In genomic region chr11:122677256-122677655, GRCh38 we compare ENCODE assay signal across 23 cellular contexts. TPM values are rescaled to one million over a fixed set of nuclear protein-coding genes. Genes with fewer than 3 reads are reported as not detected.
DNase-seq lines count a peak whose midpoint lies in the region; ATAC-seq and TF ChIP-seq lines count a peak whose summit lies in the region.
"Had no signal": no experiment of that assay in that cellular context is flagged by ENCODE, and none has a peak within 500 bp of the region (broad histone marks: within the 10 kb centered on the region; RNA-seq: fewer than 3 reads in every experiment).

No MANE protein-coding gene starts in this region.

- DNase-seq in CD4-positive, CD25-positive, alpha-beta regulatory T cell: no peak
- DNase-seq in CD8-positive, alpha-beta memory T cell: no peak
- no peak for DNase-seq in PC-3
- no peak for DNase-seq in neural progenitor cell (ENCODE audit: low spot score)
- DNase-seq in OCI-M1 (lab: John Stamatoyannopoulos, UW): no peak
- no peak for DNase-seq in activated CD4-positive, CD25-positive, alpha-beta regulatory T cell (lab: John Stamatoyannopoulos, UW)
- DNase-seq: ACHN, C1 segment of cervical spinal cord, COR-L47, DMS 273 treated with DMSO at 0.1 percent for 48 hours, DMS79 treated with DMSO at 0.1 percent for 48 hours, IMR-90, NCI-H1105, NCI-H2081, NCI-H2171, NCI-H345, NCI-H524, NCI-H82, Right ventricle myocardium superior had no signal

- H3K27ac ChIP-seq in CD4-positive, CD25-positive, alpha-beta regulatory T cell (ENCODE audit: insufficient read depth, low read length, poor library complexity, severe bottlenecking): no peak overlapping the region
- H3K27ac ChIP-seq in CD8-positive, alpha-beta memory T cell (ENCODE audit: low read depth, low read length): no peak overlapping the region
- peak overlapping the region; percentile 26; the same call in 1 of the 2 replicates for H3K27ac ChIP-seq in PC-3 (ENCODE audit: low read length)
- H3K27ac ChIP-seq in neural progenitor cell: no peak overlapping the region
- H3K27ac ChIP-seq: KMS-11 had no signal

- H3F3A ChIP-seq in PC-3 (ENCODE audit: low read length, unreplicated experiment) (no peaks in the 10 kb centered on the region), neural progenitor cell (ENCODE audit: low read depth) (no peaks in the 10 kb centered on the region)

- no peaks in the 10 kb centered on the region for H3K9me3 ChIP-seq in CD4-positive, CD25-positive, alpha-beta regulatory T cell (ENCODE audit: control insufficient read depth in 2 of 2, low read length in 2 of 2)
- H3K9me3 ChIP-seq in CD8-positive, alpha-beta memory T cell (ENCODE audit: low read length): no peaks in the 10 kb centered on the region
- H3K9me3 ChIP-seq in PC-3 (ENCODE audit: low read length) (no peaks in the 10 kb centered on the region), neural progenitor cell (ENCODE audit: low read depth) (no peaks in the 10 kb centered on the region)
- H3K9me3 ChIP-seq: HAP-1 had no signal

- TF ChIP-seq CTCF in PC-3 (conservative IDR thresholded peaks at IDR 0.05; ENCODE audit: low read depth, low read length): no peak
- no peak for TF ChIP-seq CTCF in neural progenitor cell (IDR thresholded peaks at IDR 0.05)

- no peak overlapping the region for H3K4me3 ChIP-seq in CD4-positive, CD25-positive, alpha-beta regulatory T cell (ENCODE audit: low read depth, low read length)
- H3K4me3 ChIP-seq in CD8-positive, alpha-beta memory T cell (ENCODE audit: low read length): no peak overlapping the region
- no peak overlapping the region for H3K4me3 ChIP-seq in PC-3 (ENCODE audit: low read length)
- no peak overlapping the region for H3K4me3 ChIP-seq in neural progenitor cell
- H3K4me3 ChIP-seq: GM23338, HAP-1 had no signal

- intact Hi-C loops in PC-3 (cut with micrococcal nuclease): loop anchor here (2.0 kb wide), 1 partner anchor 20 kb away; no protein-coding TSS in a partner anchor

- peak overlapping the region in 1 of 4 donors; percentile 15 for H3K4me3 Mint-ChIP-seq in CD4-positive, CD25-positive, alpha-beta regulatory T cell
- no peak overlapping the region for H3K4me3 Mint-ChIP-seq in CD8-positive, alpha-beta memory T cell
- H3K4me3 Mint-ChIP-seq in neural progenitor cell: no peak overlapping the region
- H3K4me3 Mint-ChIP-seq: GM23338 had no signal

- ATAC-seq in CD4-positive, CD25-positive, alpha-beta regulatory T cell (ENCODE audit: low read depth in 2 of 2): no peak
- ATAC-seq in PC-3 (no peak), HG03378 (IDR thresholded peaks at IDR 0.05; ENCODE audit: unreplicated experiment) (no peak)
- ATAC-seq: GM23338 had no signal

- H3K79me2 ChIP-seq in PC-3 (ENCODE audit: low read length) (peaks cover 79% of the 10 kb centered on the region), neural progenitor cell (ENCODE audit: low read depth) (no peaks in the 10 kb centered on the region)

- peak overlapping the region; percentile 1 to 69 (median 29) for H3K27ac Mint-ChIP-seq in CD4-positive, CD25-positive, alpha-beta regulatory T cell
- peak overlapping the region in 5 of 8 donors; percentile 25 to 92 (median 73) for H3K27ac Mint-ChIP-seq in CD8-positive, alpha-beta memory T cell
- H3K27ac Mint-ChIP-seq in neural progenitor cell: peak overlapping the region; percentile 50
- H3K27ac Mint-ChIP-seq: GM23338 had no signal

- no peak overlapping the region for H2AFZ ChIP-seq in PC-3 (ENCODE audit: low read length)
- H2AFZ ChIP-seq in neural progenitor cell (replicated peaks): no peak overlapping the region
- H2AFZ ChIP-seq: GM23338 had no signal

- no peaks in the 10 kb centered on the region for H3K36me3 ChIP-seq in CD4-positive, CD25-positive, alpha-beta regulatory T cell (ENCODE audit: control insufficient read depth, insufficient read depth, low read length)
- no peaks in the 10 kb centered on the region for H3K36me3 ChIP-seq in CD8-positive, alpha-beta memory T cell (ENCODE audit: insufficient read depth, low read length)
- no peaks in the 10 kb centered on the region for H3K36me3 ChIP-seq in PC-3 (ENCODE audit: low read depth, low read length)
- H3K36me3 ChIP-seq in neural progenitor cell: no peaks in the 10 kb centered on the region
- H3K36me3 ChIP-seq: HAP-1 had no signal

- no peaks in the 10 kb centered on the region for H3K27me3 Mint-ChIP-seq in CD4-positive, CD25-positive, alpha-beta regulatory T cell
- H3K27me3 Mint-ChIP-seq in CD8-positive, alpha-beta memory T cell: no peaks in the 10 kb centered on the region
- peaks cover 2% of the 10 kb centered on the region for H3K27me3 Mint-ChIP-seq in neural progenitor cell (ENCODE audit: insufficient read depth, low read depth)

- POLR2A ChIA-PET in CD8-positive, alpha-beta memory T cell (lab: Charles Lee): no interaction called here
- POLR2A ChIA-PET in PC-3 (lab: Charles Lee; ENCODE audit: unreplicated experiment): no interaction called here

- CTCF ChIA-PET in CD8-positive, alpha-beta memory T cell (lab: Charles Lee): interaction anchor here (2.2 kb wide), 1 partner anchor 21 kb away, joined by 7 read pairs; the partner anchor contains the start of gene UBASH3B
- CTCF ChIA-PET in PC-3 (lab: Charles Lee): no interaction called here

- peaks cover 46% of the 10 kb centered on the region for H3K4me1 ChIP-seq in CD4-positive, CD25-positive, alpha-beta regulatory T cell (ENCODE audit: control insufficient read depth, insufficient read depth, low read length, poor library complexity, severe bottlenecking)
- peaks cover 48% of the 10 kb centered on the region for H3K4me1 ChIP-seq in CD8-positive, alpha-beta memory T cell (ENCODE audit: insufficient read depth, low read length)
- H3K4me1 ChIP-seq in PC-3 (ENCODE audit: insufficient read depth, low read length) (peaks cover 33% of the 10 kb centered on the region), neural progenitor cell (no peaks in the 10 kb centered on the region)
- H3K4me1 ChIP-seq: HAP-1 had no signal

- H3K27me3 ChIP-seq in CD4-positive, CD25-positive, alpha-beta regulatory T cell (ENCODE audit: control insufficient read depth, insufficient read depth, low read length): no peaks in the 10 kb centered on the region
- H3K27me3 ChIP-seq in CD8-positive, alpha-beta memory T cell (ENCODE audit: insufficient read depth, low read length, poor library complexity, severe bottlenecking): no peaks in the 10 kb centered on the region
- H3K27me3 ChIP-seq in PC-3 (ENCODE audit: low read length) (no peaks in the 10 kb centered on the region), neural progenitor cell (no peaks in the 10 kb centered on the region)

- H3K36me3 Mint-ChIP-seq in CD4-positive, CD25-positive, alpha-beta regulatory T cell: peaks cover 12% of the 10 kb centered on the region
- H3K36me3 Mint-ChIP-seq in CD8-positive, alpha-beta memory T cell: peaks cover 0 to 5% (median 0%) of the 10 kb centered on the region in 3 donors
- H3K36me3 Mint-ChIP-seq in neural progenitor cell: no peaks in the 10 kb centered on the region

- H3K9me2 ChIP-seq in PC-3 (replicated peaks; ENCODE audit: low read length): no peaks in the 10 kb centered on the region

- H3K4me1 Mint-ChIP-seq in CD4-positive, CD25-positive, alpha-beta regulatory T cell: peaks cover 9 to 82% (median 47%) of the 10 kb centered on the region in 4 donors
- peaks cover 48 to 74% (median 50%) of the 10 kb centered on the region in 3 donors for H3K4me1 Mint-ChIP-seq in CD8-positive, alpha-beta memory T cell
- H3K4me1 Mint-ChIP-seq in neural progenitor cell: peaks cover 17% of the 10 kb centered on the region

- peak overlapping the region; percentile 17 for H3K4me2 ChIP-seq in PC-3 (ENCODE audit: low read length)
- H3K4me2 ChIP-seq in neural progenitor cell: no peak overlapping the region
- H3K4me2 ChIP-seq: GM23338, KMS-11 had no signal

- peaks cover 3% of the 10 kb centered on the region; the same call in 1 of the 2 replicates for H4K20me1 ChIP-seq in PC-3 (ENCODE audit: low read length)
- H4K20me1 ChIP-seq in neural progenitor cell (ENCODE audit: low read depth): no peaks in the 10 kb centered on the region

- H3K9me3 Mint-ChIP-seq in CD4-positive, CD25-positive, alpha-beta regulatory T cell: no peaks in the 10 kb centered on the region
- no peaks in the 10 kb centered on the region for H3K9me3 Mint-ChIP-seq in CD8-positive, alpha-beta memory T cell
- no peaks in the 10 kb centered on the region for H3K9me3 Mint-ChIP-seq in neural progenitor cell
- H3K9me3 Mint-ChIP-seq: GM23338 had no signal

- no TSS peak for BruUV-seq in PC-3 (replicated peaks; lab: Mats Ljungman, UMichigan)

- H3K9ac ChIP-seq in PC-3 (ENCODE audit: low read length): no peak overlapping the region
- H3K9ac ChIP-seq in neural progenitor cell: no peak overlapping the region
- H3K9ac ChIP-seq: KMS-11 had no signal

RNA-seq across cellular contexts. Expression of gene UBASH3B, which starts 21.7 kb away (rescaled TPM):
- 57.6 TPM for total RNA-seq in CD4-positive, CD25-positive, alpha-beta regulatory T cell
- polyA plus RNA-seq in CD4-positive, CD25-positive, alpha-beta regulatory T cell: 10 to 100 TPM; 14.2 to 21.4 (median 18.1) TPM
- 10 to 100 TPM; 34.6 to 36.4 TPM for total RNA-seq in CD8-positive, alpha-beta memory T cell
- 12.0 TPM for polyA plus RNA-seq in CD8-positive, alpha-beta memory T cell
- total RNA-seq in PC-3 (2014; rRNA removed): 148 and 178 TPM in 2 replicates
- total RNA-seq in neural progenitor cell (ENCODE audit: low replicate concordance): 2.0 and 5.5 TPM in 2 replicates
